2 cellular contexts compared by ENCODE assay signal in the genomic region with DNA sequence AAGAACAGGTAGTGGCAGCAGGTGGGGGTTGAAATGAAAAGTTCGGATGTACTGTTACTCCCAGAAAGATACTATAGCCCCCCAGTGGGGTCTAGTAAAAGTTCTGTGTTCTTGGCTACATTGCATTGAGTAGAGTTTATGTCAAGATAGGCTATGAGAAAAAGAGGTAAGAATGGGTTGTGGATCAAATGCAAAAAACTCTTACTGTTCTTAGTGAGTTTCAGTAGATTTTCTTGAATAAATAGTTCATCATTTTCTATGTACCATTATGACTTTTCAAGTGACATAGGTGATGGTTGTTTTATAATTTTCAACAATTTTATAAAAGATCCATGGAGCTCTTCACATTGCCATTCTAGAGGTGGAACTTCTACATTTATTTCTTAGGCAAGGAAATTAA.
TF ChIP-seq lines count a peak whose summit lies in the region.

No MANE protein-coding gene starts in this region.

TF ChIP-seq in HEK293, 187 proteins besides CTCF, POLR2A, EP300 and RAD21:
- peak; percentile 98 for TF ChIP-seq ZNF677 (tag by site-specific recombination; IDR thresholded peaks at IDR 0.05)

TF ChIP-seq in K562, 482 proteins besides CTCF, POLR2A, EP300 and RAD21:
- 0 out of 2 replicates have a peak, but pooled peaks have one; percentile 13 for TF ChIP-seq POLR2G (IDR thresholded peaks at IDR 0.05; ENCODE audit: low read depth, low read length)
